14 cellular contexts compared by ENCODE assay signal in genomic region chr1:50853325-50853724, GRCh38.
"Had no signal": no experiment of that assay in that cellular context is flagged by ENCODE, and none has a peak within 500 bp of the region (broad histone marks: within the 10 kb centered on the region; RNA-seq: fewer than 3 reads in every experiment).

No MANE protein-coding gene starts in this region.

- H3K4me3 ChIP-seq: esophagus squamous epithelium, heart right ventricle, lung, prostate gland, upper lobe of left lung had no signal

- DNase-seq: activated T-cell treated with anti-CD3 and anti-CD28 coated beads, Interleukin-2, amount 50 U/mL, for 1 hour; brain microvascular endothelial cell; esophagus squamous epithelium; heart right ventricle; naive thymus-derived CD8-positive, alpha-beta T cell; stimulated activated naive CD4-positive, alpha-beta T cell treated with Interleukin-2 at 50 U/mL for 16 hours; SW 1271; upper lobe of left lung had no signal

- H3K4me1 ChIP-seq: prostate gland had no signal

- H3K27me3 ChIP-seq: brain microvascular endothelial cell, dorsolateral prefrontal cortex, esophagus squamous epithelium, heart right ventricle, upper lobe of left lung had no signal

- H3K36me3 ChIP-seq: brain microvascular endothelial cell, esophagus squamous epithelium, heart right ventricle, prostate gland, upper lobe of left lung had no signal

- H3K9me3 ChIP-seq: esophagus squamous epithelium, prostate gland, upper lobe of left lung had no signal

- H3K27ac ChIP-seq: brain microvascular endothelial cell, esophagus squamous epithelium, heart right ventricle, prostate gland, upper lobe of left lung had no signal

- ATAC-seq: activated CD4-positive, CD25-positive, alpha-beta regulatory T cell treated with anti-CD3 and anti-CD28 coated beads, Interleukin-2, amount 50 U/mL, for 24 hours; activated naive CD4-positive, alpha-beta T cell treated with anti-CD3 and anti-CD28 coated beads, Interleukin-2, amount 50 U/mL, for 72 hours; heart right ventricle; naive thymus-derived CD8-positive, alpha-beta T cell; sciatic nerve had no signal
